9 cellular contexts compared by ENCODE assay signal in the genomic region with DNA sequence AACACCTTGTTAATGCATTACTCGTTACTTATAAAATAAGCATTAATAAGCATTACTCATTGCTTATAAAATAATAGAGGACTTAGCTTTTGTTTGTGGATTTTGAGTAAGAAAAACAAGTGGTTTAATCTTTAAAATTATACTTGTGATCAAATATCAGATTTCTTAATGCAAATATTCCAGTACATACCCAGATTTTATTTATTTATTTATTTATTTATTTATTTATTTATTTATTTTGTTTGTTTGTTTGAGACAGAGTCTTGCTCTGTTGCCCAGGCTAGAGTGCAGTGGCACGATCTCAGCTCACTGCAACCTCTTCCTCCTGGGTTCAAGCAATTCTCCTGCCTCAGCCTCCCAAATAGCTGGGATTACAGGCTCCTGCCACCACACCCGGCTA. TPM values are rescaled to one million over a fixed set of nuclear protein-coding genes. Genes with fewer than 3 reads are reported as not detected.
"Had no signal": no experiment of that assay in that cellular context is flagged by ENCODE, and none has a peak within 500 bp of the region (broad histone marks: within the 10 kb centered on the region; RNA-seq: fewer than 3 reads in every experiment).

No MANE protein-coding gene starts in this region.

RNA-seq across cellular contexts. Expression of a gene that starts 3.4 kb away (rescaled TPM):
- total RNA-seq: PC-3, PC-9, Right ventricle myocardium inferior, Right ventricle myocardium superior, RPMI7951, SJCRH30, SJSA1, SK-MEL-5, T-cell had no signal
